20 cellular contexts compared by ENCODE assay signal in the genomic region with DNA sequence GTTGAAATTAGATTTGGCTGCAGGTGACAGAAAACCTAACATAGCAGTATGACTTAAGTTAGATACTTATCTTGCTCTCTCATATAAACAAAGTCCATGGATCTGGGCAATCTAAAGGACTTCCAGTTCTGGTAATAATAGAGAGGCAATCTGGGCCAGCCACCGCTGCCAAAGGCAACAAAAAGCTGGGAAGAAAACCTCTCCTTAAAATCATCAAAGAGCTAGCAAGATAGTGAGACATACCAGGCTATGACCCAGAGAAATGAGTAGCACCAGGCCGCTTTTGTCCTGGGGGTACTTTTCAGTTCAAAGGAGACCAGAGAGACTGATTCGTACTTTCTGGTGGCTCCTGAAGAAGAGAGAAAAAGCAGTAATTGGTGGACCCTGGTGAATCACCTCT.
DNase-seq lines count a peak whose midpoint lies in the region; ATAC-seq and FAIRE-seq lines count a peak whose summit lies in the region.
"Had no signal": no experiment of that assay in that cellular context is flagged by ENCODE, and none has a peak within 500 bp of the region (broad histone marks: within the 10 kb centered on the region; RNA-seq: fewer than 3 reads in every experiment).

No MANE protein-coding gene starts in this region.

- ATAC-seq in sciatic nerve (peak; percentile 35), HG03432 (IDR thresholded peaks at IDR 0.05; ENCODE audit: unreplicated experiment) (no peak)

- no peak overlapping the region for H3K27ac Mint-ChIP-seq in activated naive CD4-positive, alpha-beta T cell treated with anti-CD3 and anti-CD28 coated beads, Interleukin-2, amount 10 ng/mL, durations not matched to agents 7 days and 5 days

- H3K4me3 Mint-ChIP-seq in activated naive CD4-positive, alpha-beta T cell treated with anti-CD3 and anti-CD28 coated beads, Interleukin-2, amount 10 ng/mL, durations not matched to agents 7 days and 5 days: no peak overlapping the region

- FAIRE-seq in frontal cortex (lab: Jason Lieb, UNC): no peak
- FAIRE-seq: D721Med, G401.6 had no signal

- CTCF ChIA-PET in activated naive CD4-positive, alpha-beta T cell treated with anti-CD3 and anti-CD28 coated beads, Interleukin-2, amount 10 ng/mL, durations not matched to agents 7 days and 5 days (lab: Charles Lee): interaction anchor here (0.7 kb wide), 1 partner anchor 26 kb away, joined by 3 read pairs; no protein-coding TSS in a partner anchor

- peaks cover 4% of the 10 kb centered on the region for H3K27me3 Mint-ChIP-seq in activated naive CD4-positive, alpha-beta T cell treated with anti-CD3 and anti-CD28 coated beads, Interleukin-2, amount 10 ng/mL, durations not matched to agents 7 days and 5 days

- peaks cover 4% of the 10 kb centered on the region for H3K36me3 Mint-ChIP-seq in activated naive CD4-positive, alpha-beta T cell treated with anti-CD3 and anti-CD28 coated beads, Interleukin-2, amount 10 ng/mL, durations not matched to agents 7 days and 5 days

- intact Hi-C loops in sciatic nerve (cut with DNase I): no loop called here

- peaks cover 42% of the 10 kb centered on the region for H3K4me1 Mint-ChIP-seq in activated naive CD4-positive, alpha-beta T cell treated with anti-CD3 and anti-CD28 coated beads, Interleukin-2, amount 10 ng/mL, durations not matched to agents 7 days and 5 days

- H3K9me3 Mint-ChIP-seq in activated naive CD4-positive, alpha-beta T cell treated with anti-CD3 and anti-CD28 coated beads, Interleukin-2, amount 10 ng/mL, durations not matched to agents 7 days and 5 days: peaks cover 9% of the 10 kb centered on the region

- DNase-seq in ELF-1 (ENCODE audit: low read depth, low spot score): peak; percentile 83
- DNase-seq in M059J (ENCODE audit: low read depth): peak; percentile 88
- DNase-seq in astrocyte of the hippocampus (ENCODE audit: low read depth, low spot score): peak; percentile 53
- no peak for DNase-seq in sciatic nerve (ENCODE audit: low spot score)
- DNase-seq in frontal cortex (ENCODE audit: low spot score in 2 of 2): no peak
- no peak for DNase-seq in activated naive CD4-positive, alpha-beta T cell treated with anti-CD3 and anti-CD28 coated beads, Interleukin-2, amount 10 ng/mL, durations not matched to agents 7 days and 5 days
- DNase-seq in NCI-H1048 (lab: John Stamatoyannopoulos, UW): no peak
- DNase-seq: GM23248, H7, KBM-7, NCI-H1092 treated with DMSO at 0.1 percent for 48 hours, NCI-H1436 treated with DMSO at 0.1 percent for 48 hours, NCI-H187 treated with DMSO at 0.1 percent for 48 hours, NCI-H2107, NCI-H526 treated with DMSO at 0.1 percent for 48 hours, PC-9, SHP77 had no signal

Comparison
In these comparisons a context has a peak if more than half of its experiments do, and no peak if none do; other contexts are left out.
1. DNase-seq: peak in ELF-1 (single experiment), M059J (single experiment) and astrocyte of the hippocampus (single experiment); none in sciatic nerve (single experiment), frontal cortex (0 of 2), activated naive CD4-positive, alpha-beta T cell treated with anti-CD3 and anti-CD28 coated beads, Interleukin-2, amount 10 ng/mL, durations not matched to agents 7 days and 5 days (single experiment) and NCI-H1048 (single experiment).